20 cellular contexts compared by ENCODE assay signal in genomic region chr7:105530546-105530945, GRCh38. TPM values are rescaled to one million over a fixed set of nuclear protein-coding genes. Genes with fewer than 3 reads are reported as not detected.
DNase-seq lines count a peak whose midpoint lies in the region; ATAC-seq and TF ChIP-seq lines count a peak whose summit lies in the region.
"Had no signal": no experiment of that assay in that cellular context is flagged by ENCODE, and none has a peak within 500 bp of the region (broad histone marks: within the 10 kb centered on the region; RNA-seq: fewer than 3 reads in every experiment).

No MANE protein-coding gene starts in this region.

- H3K27me3 ChIP-seq in KMS-11 (ENCODE audit: insufficient read depth, low read depth): no peaks in the 10 kb centered on the region
- H3K27me3 ChIP-seq: heart left ventricle, Peyer's patch had no signal

- intact Hi-C loops in left colon (cut with DNase I, micrococcal nuclease): no loop called here

- CTCF ChIA-PET in activated CD4-positive, alpha-beta T cell treated with anti-CD3 and anti-CD28 coated beads, Interleukin-2, amount 10 ng/mL, durations not matched to agents 7 days and 5 days (lab: Charles Lee): interaction anchor here (1.4 to 1.8 kb wide), 3 partner anchors 11 to 585 kb away, joined by 3 to 21 read pairs (median 5); no protein-coding TSS in a partner anchor

- H3K27ac ChIP-seq in KMS-11: peak overlapping the region; percentile 85
- H3K27ac ChIP-seq: heart left ventricle had no signal

- peak overlapping the region; percentile 32 for H3K4me3 Mint-ChIP-seq in activated CD4-positive, alpha-beta T cell treated with anti-CD3 and anti-CD28 coated beads, Interleukin-2, amount 10 ng/mL, durations not matched to agents 7 days and 5 days
- H3K4me3 Mint-ChIP-seq in activated naive CD8-positive, alpha-beta T cell treated with anti-CD3 and anti-CD28 coated beads for 36 hours: peak overlapping the region; percentile 36
- H3K4me3 Mint-ChIP-seq in neural crest cell (peak overlapping the region; percentile 54), endothelial cell (ENCODE audit: unreplicated experiment) (no peak overlapping the region)

- peaks cover 16% of the 10 kb centered on the region for H3K4me1 ChIP-seq in KMS-11 (ENCODE audit: low read depth, poor library complexity, severe bottlenecking)

- no peaks in the 10 kb centered on the region for H4K20me1 ChIP-seq in KMS-11 (ENCODE audit: insufficient read depth)

- ATAC-seq in left colon: no peak
- ATAC-seq: A549, heart left ventricle had no signal

- H3K79me2 ChIP-seq in KMS-11 (ENCODE audit: insufficient read depth, low read depth): peaks cover 17% of the 10 kb centered on the region; the same call in 1 of the 2 replicates

- H3K4me2 ChIP-seq in KMS-11: peak overlapping the region; percentile 77; the same call in 1 of the 2 replicates

- no peak for DNase-seq in activated CD4-positive, alpha-beta T cell treated with anti-CD3 and anti-CD28 coated beads, Interleukin-2, amount 10 ng/mL, durations not matched to agents 7 days and 5 days
- DNase-seq in activated CD4-positive, alpha-beta T cell treated with anti-CD3 and anti-CD28 coated beads for 48 hours: no peak
- DNase-seq in activated naive CD8-positive, alpha-beta T cell treated with anti-CD3 and anti-CD28 coated beads for 36 hours: no peak
- DNase-seq in neural crest cell (ENCODE audit: low read depth, low spot score) (no peak), endothelial cell (ENCODE audit: low spot score) (no peak), SW 1271 (lab: John Stamatoyannopoulos, UW) (no peak), left colon (no peak)
- DNase-seq: cerebellar nuclear complex; heart left ventricle; NCI-H1436; NCI-H82; nephron progenitor cell; Peyer's patch; stimulated activated CD4-positive, alpha-beta T cell treated with anti-CD3 and anti-CD28 coated beads, Interleukin-12 subunit alpha, Interleukin-12 subunit beta, amount 100 ng/mL, for 4 hours had no signal

- peaks cover 2% of the 10 kb centered on the region for H3K27me3 Mint-ChIP-seq in activated CD4-positive, alpha-beta T cell treated with anti-CD3 and anti-CD28 coated beads, Interleukin-2, amount 10 ng/mL, durations not matched to agents 7 days and 5 days
- H3K27me3 Mint-ChIP-seq in activated naive CD8-positive, alpha-beta T cell treated with anti-CD3 and anti-CD28 coated beads for 36 hours: no peaks in the 10 kb centered on the region
- H3K27me3 Mint-ChIP-seq in neural crest cell (ENCODE audit: low read depth): peaks cover 3% of the 10 kb centered on the region
- H3K27me3 Mint-ChIP-seq in endothelial cell (ENCODE audit: unreplicated experiment): peaks cover 8% of the 10 kb centered on the region

- POLR2A ChIA-PET in activated CD4-positive, alpha-beta T cell treated with anti-CD3 and anti-CD28 coated beads, Interleukin-2, amount 10 ng/mL, durations not matched to agents 7 days and 5 days (lab: Charles Lee): no interaction called here

- H2AFZ ChIP-seq in KMS-11 (ENCODE audit: low read depth): peak overlapping the region; percentile 82; the same call in 1 of the 2 replicates

- H3K36me3 ChIP-seq in KMS-11 (ENCODE audit: insufficient read depth): no peaks in the 10 kb centered on the region
- H3K36me3 ChIP-seq: Peyer's patch had no signal

- peak overlapping the region; percentile 75 for H3K27ac Mint-ChIP-seq in activated CD4-positive, alpha-beta T cell treated with anti-CD3 and anti-CD28 coated beads, Interleukin-2, amount 10 ng/mL, durations not matched to agents 7 days and 5 days
- H3K27ac Mint-ChIP-seq in activated naive CD8-positive, alpha-beta T cell treated with anti-CD3 and anti-CD28 coated beads for 36 hours: no peak overlapping the region
- H3K27ac Mint-ChIP-seq in neural crest cell (ENCODE audit: unreplicated experiment): no peak overlapping the region
- no peak overlapping the region for H3K27ac Mint-ChIP-seq in endothelial cell (ENCODE audit: unreplicated experiment)
- H3K27ac Mint-ChIP-seq: nephron progenitor cell had no signal

- peaks cover 13% of the 10 kb centered on the region for H3K36me3 Mint-ChIP-seq in activated CD4-positive, alpha-beta T cell treated with anti-CD3 and anti-CD28 coated beads, Interleukin-2, amount 10 ng/mL, durations not matched to agents 7 days and 5 days (ENCODE audit: low read depth)
- H3K36me3 Mint-ChIP-seq in activated naive CD8-positive, alpha-beta T cell treated with anti-CD3 and anti-CD28 coated beads for 36 hours: peaks cover 7% of the 10 kb centered on the region
- H3K36me3 Mint-ChIP-seq in neural crest cell (ENCODE audit: low read depth) (no peaks in the 10 kb centered on the region), endothelial cell (ENCODE audit: low read depth, unreplicated experiment) (no peaks in the 10 kb centered on the region)

- H3K4me3 ChIP-seq in KMS-11 (IDR thresholded peaks at IDR 0.05; ENCODE audit: insufficient read depth, low read depth, low read length): no peak overlapping the region
- H3K4me3 ChIP-seq: lung had no signal

- H3K4me1 Mint-ChIP-seq in activated CD4-positive, alpha-beta T cell treated with anti-CD3 and anti-CD28 coated beads, Interleukin-2, amount 10 ng/mL, durations not matched to agents 7 days and 5 days: peaks cover 38% of the 10 kb centered on the region
- H3K4me1 Mint-ChIP-seq in activated naive CD8-positive, alpha-beta T cell treated with anti-CD3 and anti-CD28 coated beads for 36 hours: peaks cover 17% of the 10 kb centered on the region
- H3K4me1 Mint-ChIP-seq in neural crest cell: peaks cover 19% of the 10 kb centered on the region
- H3K4me1 Mint-ChIP-seq in endothelial cell (ENCODE audit: unreplicated experiment): peaks cover 13% of the 10 kb centered on the region

- H3K9ac ChIP-seq in KMS-11: peak overlapping the region; percentile 76; the same call in 1 of the 2 replicates

- TF ChIP-seq CTCF in KMS-11 (conservative IDR thresholded peaks at IDR 0.05; ENCODE audit: low read depth, low read length) (no peak), neural crest cell (conservative IDR thresholded peaks at IDR 0.05) (no peak), endothelial cell (IDR thresholded peaks at IDR 0.05; ENCODE audit: unreplicated experiment) (no peak)

- no peaks in the 10 kb centered on the region for H3K9me3 Mint-ChIP-seq in activated CD4-positive, alpha-beta T cell treated with anti-CD3 and anti-CD28 coated beads, Interleukin-2, amount 10 ng/mL, durations not matched to agents 7 days and 5 days
- H3K9me3 Mint-ChIP-seq in activated naive CD8-positive, alpha-beta T cell treated with anti-CD3 and anti-CD28 coated beads for 36 hours: no peaks in the 10 kb centered on the region
- H3K9me3 Mint-ChIP-seq in neural crest cell (peaks cover 2% of the 10 kb centered on the region), endothelial cell (ENCODE audit: unreplicated experiment) (no peaks in the 10 kb centered on the region)
- H3K9me3 Mint-ChIP-seq: CD8-positive, alpha-beta T cell had no signal

RNA-seq across cellular contexts. Expression of gene RINT1, which starts 1.5 kb away (rescaled TPM):
- 10 to 100 TPM; 20.2 to 22.0 TPM for total RNA-seq in activated CD4-positive, alpha-beta T cell treated with anti-CD3 and anti-CD28 coated beads, Interleukin-2, amount 10 ng/mL, durations not matched to agents 7 days and 5 days
- total RNA-seq in activated naive CD8-positive, alpha-beta T cell treated with anti-CD3 and anti-CD28 coated beads for 36 hours: 10 to 100 TPM; 29.7 to 31.2 TPM
- 18.8 and 21.5 TPM in 2 replicates for total RNA-seq in neural crest cell
- total RNA-seq in endothelial cell (ENCODE audit: unreplicated experiment): 18.3 TPM
- 10 to 100 TPM; 12.9 to 17.6 TPM for total RNA-seq in left colon

RNA-seq across cellular contexts. Expression of gene PUS7, which starts 8.5 kb away (rescaled TPM):
- total RNA-seq in activated CD4-positive, alpha-beta T cell treated with anti-CD3 and anti-CD28 coated beads, Interleukin-2, amount 10 ng/mL, durations not matched to agents 7 days and 5 days: 10 to 100 TPM in 1 of 2 experiments, 1 to 10 TPM in 1; 9.9 to 11.4 TPM
- total RNA-seq in activated naive CD8-positive, alpha-beta T cell treated with anti-CD3 and anti-CD28 coated beads for 36 hours: 10 to 100 TPM; 42.1 to 42.6 TPM
- 38.0 and 44.0 TPM in 2 replicates for total RNA-seq in neural crest cell
- total RNA-seq in endothelial cell (ENCODE audit: unreplicated experiment): 14.4 TPM
- total RNA-seq in left colon: 1 to 10 TPM; 5.9 to 8.9 TPM

RNA-seq across cellular contexts. Expression of gene EFCAB10, which starts 50.7 kb away (rescaled TPM):
- total RNA-seq in activated CD4-positive, alpha-beta T cell treated with anti-CD3 and anti-CD28 coated beads, Interleukin-2, amount 10 ng/mL, durations not matched to agents 7 days and 5 days: not detected
- not detected for total RNA-seq in activated naive CD8-positive, alpha-beta T cell treated with anti-CD3 and anti-CD28 coated beads for 36 hours
- total RNA-seq in neural crest cell (0.27 and 0.70 TPM in 2 replicates), endothelial cell (ENCODE audit: unreplicated experiment) (0.28 TPM), left colon (not detected)
- total RNA-seq: heart left ventricle, HT1080, Peyer's patch, urinary bladder had no signal
